Comparison of ENCODE assay signal across 7 cellular contexts in the genomic region with DNA sequence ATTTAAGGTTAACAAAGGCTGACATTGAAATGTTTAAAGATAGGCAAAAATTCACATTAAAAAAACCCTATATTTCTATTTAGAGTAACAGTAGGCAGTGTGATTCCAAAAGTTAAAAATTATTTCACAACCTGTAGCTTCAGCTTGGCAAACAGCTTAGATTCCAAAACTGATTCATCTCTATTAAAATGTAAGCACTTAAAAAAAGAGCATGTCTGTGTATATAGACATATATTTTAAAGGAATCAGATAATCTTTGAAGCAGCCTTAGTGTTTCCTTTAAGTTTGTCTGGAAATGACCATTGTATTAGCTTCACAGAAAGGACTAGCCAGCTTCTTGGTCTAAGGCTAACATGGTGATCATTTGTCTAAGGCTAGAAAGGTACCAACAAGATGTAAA.
A peak's percentile ranks its signal among the peaks of the same experiment; 100 is the strongest.
DNase-seq lines count a peak whose midpoint lies in the region; ATAC-seq, FAIRE-seq and TF ChIP-seq lines count a peak whose summit lies in the region.
"Not testable (repeated sequence)": the region's sequence is repeated elsewhere in the genome, so short reads cannot be mapped to it uniquely, and the experiment has no call there.

No MANE protein-coding gene starts in this region.

- peak overlapping the region; percentile 59; the same call in 1 of the 2 replicates for H3K23ac ChIP-seq in IMR-90 (ENCODE audit: low read depth, low read length)

- peaks cover 13% of the 10 kb centered on the region for H3K36me3 Mint-ChIP-seq in astrocyte (ENCODE audit: low read depth, unreplicated experiment)

- peak overlapping the region; percentile 87; the same call in 1 of the 2 replicates for H3K18ac ChIP-seq in IMR-90 (ENCODE audit: low read depth, low read length)

- 0 out of 2 replicates have a peak overlapping the region, but pooled peaks have one; percentile 5 for H2BK20ac ChIP-seq in IMR-90 (ENCODE audit: low read depth, low read length)

- CTCF ChIA-PET in A549 (lab: Yijun Ruan, JAX); IMR-90 (lab: Yijun Ruan, JAX): not testable (repeated sequence)

- H3K79me1 ChIP-seq in IMR-90 (ENCODE audit: low read depth in 1 of 2, low read length in 2 of 2) = not testable (repeated sequence)

- H3K27me3 ChIP-seq in IMR-90 (ENCODE audit: control insufficient read depth, insufficient read depth, low read length); astrocyte (ENCODE audit: insufficient read depth, low read length): not testable (repeated sequence)

- not testable (repeated sequence) for H3K4me1 ChIP-seq in A549; IMR-90 (ENCODE audit: control insufficient read depth, insufficient read depth, low read length); astrocyte (ENCODE audit: insufficient read depth, low read length)

- not testable (repeated sequence) for H3K9me3 Mint-ChIP-seq in astrocyte (ENCODE audit: unreplicated experiment)

- TF ChIP-seq RAD21 in A549 (conservative IDR thresholded peaks at IDR 0.05 in 1 of 2, IDR thresholded peaks at IDR 0.05 in 1 of 2); IMR-90 (IDR thresholded peaks at IDR 0.05; ENCODE audit: low read length): not testable (repeated sequence)

- not testable (repeated sequence) for H3K4me1 Mint-ChIP-seq in astrocyte (ENCODE audit: low read depth, unreplicated experiment)

- not testable (repeated sequence) for TF ChIP-seq EP300 in A549 (IDR thresholded peaks at IDR 0.05)

- not testable (repeated sequence) for H4K20me1 ChIP-seq in IMR-90 (ENCODE audit: insufficient read depth, low read length); astrocyte (ENCODE audit: insufficient read depth, low read length)

- peak overlapping the region; percentile 43; the same call in 1 of the 2 replicates for H2AK5ac ChIP-seq in IMR-90 (ENCODE audit: low read depth, low read length)

- FAIRE-seq in A549 (lab: Jason Lieb, UNC) (peak; percentile 13), GM18507 (lab: Jason Lieb, UNC) (peak; percentile 61), astrocyte (lab: Jason Lieb, UNC) (peak; percentile 26), colon (lab: Jason Lieb, UNC) (peak; percentile 24)

- not testable (repeated sequence) for BruUV-seq in IMR-90 (replicated peaks; lab: Mats Ljungman, UMichigan)

- H4K8ac ChIP-seq in IMR-90 (ENCODE audit: low read depth in 2 of 2, low read length in 2 of 2) = peak overlapping the region; percentile 50 to 59; a peak in 3 of 4 replicates

- not testable (repeated sequence) for H3K36me3 ChIP-seq in IMR-90 (ENCODE audit: control insufficient read depth, insufficient read depth, low read length); astrocyte (ENCODE audit: insufficient read depth, low read length)

- DNase-seq in A549 (ENCODE audit: low read depth in 1 of 2, low spot score in 1 of 2); GM18507 (ENCODE audit: extremely low spot score, insufficient read length, low read depth); astrocyte (ENCODE audit: low read depth): not testable (repeated sequence)
- peak; percentile 10 for DNase-seq in EH (ENCODE audit: low read depth)
- peak; percentile 10 for DNase-seq in IMR-90
- DNase-seq in fibroblast of the aortic adventitia (ENCODE audit: low read depth) = peak; percentile 32

- dilution Hi-C loops in IMR-90 (cut with HindIII; ENCODE audit: low sequenced_read_pairs, unreplicated experiment) = not testable (repeated sequence)

- H3K9ac ChIP-seq in IMR-90 (ENCODE audit: low read depth, low read length); astrocyte (ENCODE audit: low read length): not testable (repeated sequence)

- POLR2A ChIA-PET in A549 (lab: Yijun Ruan, JAX); IMR-90 (lab: Charles Lee; ENCODE audit: unreplicated experiment): not testable (repeated sequence)

- H3K9me1 ChIP-seq in IMR-90 (ENCODE audit: insufficient read depth, low read length) = peaks cover 10% of the 10 kb centered on the region; the same call in 1 of the 2 replicates

- not testable (repeated sequence) for H3K27ac ChIP-seq in A549; astrocyte (ENCODE audit: low read depth, low read length)
- H3K27ac ChIP-seq in IMR-90 (ENCODE audit: insufficient read depth, low read length) = peak overlapping the region; percentile 32; the same call in 1 of the 2 replicates

- intact Hi-C loops in IMR-90 (cut with micrococcal nuclease) = not testable (repeated sequence)

- not testable (repeated sequence) for H3K56ac ChIP-seq in IMR-90 (ENCODE audit: extremely low read depth, insufficient read depth, low read length)

- not testable (repeated sequence) for H3K4me3 ChIP-seq in A549; IMR-90 (ENCODE audit: insufficient read depth, low read depth, low read length); astrocyte (ENCODE audit: insufficient read depth, low read depth, low read length); fibroblast of the aortic adventitia (ENCODE audit: low read depth, low read length)

- in situ Hi-C loops in IMR-90 (cut with MboI; ENCODE audit: low sequenced_read_pairs) = not testable (repeated sequence)

- H3K4me2 ChIP-seq in A549; astrocyte (ENCODE audit: low read length): not testable (repeated sequence)
- H3K4me2 ChIP-seq in IMR-90 (ENCODE audit: low read depth, low read length) = peak overlapping the region; percentile 62; the same call in 1 of the 2 replicates

- not testable (repeated sequence) for H3K27ac Mint-ChIP-seq in astrocyte (ENCODE audit: unreplicated experiment)

- not testable (repeated sequence) for TF ChIP-seq CTCF in A549 (IDR thresholded peaks at IDR 0.05); IMR-90 (conservative IDR thresholded peaks at IDR 0.05; ENCODE audit: low read depth, low read length); astrocyte (IDR thresholded peaks at IDR 0.05; ENCODE audit: insufficient read depth, low read depth, low read length); fibroblast of the aortic adventitia (IDR thresholded peaks at IDR 0.05; ENCODE audit: insufficient read depth, low read length)

- H3K4ac ChIP-seq in IMR-90 (ENCODE audit: low read depth, low read length) = not testable (repeated sequence)

- 0 out of 3 replicates have a peak overlapping the region, but pooled peaks have one; percentile 48 for H2BK15ac ChIP-seq in IMR-90 (ENCODE audit: low read depth, low read length)

- not testable (repeated sequence) for H3K27me3 Mint-ChIP-seq in astrocyte (ENCODE audit: low read depth, unreplicated experiment)

- not testable (repeated sequence) for H2AK9ac ChIP-seq in IMR-90 (replicated peaks; ENCODE audit: low read depth, low read length, poor library complexity)

- peak overlapping the region; percentile 90 for H2BK5ac ChIP-seq in IMR-90 (ENCODE audit: low read depth, low read length, poor library complexity, severe bottlenecking)

- not testable (repeated sequence) for H4K91ac ChIP-seq in IMR-90 (ENCODE audit: insufficient read depth, low read depth, low read length)

- not testable (repeated sequence) for ATAC-seq in A549
- ATAC-seq in IMR-90 (ENCODE audit: low read depth) = peak; percentile 84

- H2BK120ac ChIP-seq in IMR-90 (ENCODE audit: low read depth, low read length) = peak overlapping the region; percentile 73; the same call in 1 of the 2 replicates

- TF ChIP-seq POLR2A in A549 (IDR thresholded peaks at IDR 0.05; ENCODE audit: low read length); IMR-90 (IDR thresholded peaks at IDR 0.05; ENCODE audit: low read depth, low read length): not testable (repeated sequence)

- H3K9me3 ChIP-seq in A549; IMR-90 (ENCODE audit: control insufficient read depth, insufficient read depth, low read length); astrocyte (ENCODE audit: insufficient read depth, low read depth, low read length): not testable (repeated sequence)

- peak overlapping the region; percentile 81 for H3K14ac ChIP-seq in IMR-90 (replicated peaks; ENCODE audit: low read depth, low read length)

- not testable (repeated sequence) for H2AFZ ChIP-seq in IMR-90 (replicated peaks; ENCODE audit: low read length, poor library complexity); astrocyte (ENCODE audit: low read depth, low read length)

- H4K5ac ChIP-seq in IMR-90 (ENCODE audit: low read depth, low read length) = peak overlapping the region; percentile 73; the same call in 1 of the 2 replicates

- not testable (repeated sequence) for H3K79me2 ChIP-seq in astrocyte (ENCODE audit: insufficient read depth, low read length)

- H3K4me3 Mint-ChIP-seq in astrocyte (ENCODE audit: unreplicated experiment) = not testable (repeated sequence)

TF ChIP-seq in IMR-90, 13 proteins besides CTCF, POLR2A, EP300 and RAD21:
- TF ChIP-seq CEBPB (IDR thresholded peaks at IDR 0.05; ENCODE audit: low read depth, low read length) = 0 out of 2 replicates have a peak, but pooled peaks have one; percentile 9
